Comparison of ENCODE assay signal across 1 cellular context in genomic region chr15:92850218-92850617, GRCh38.
TF ChIP-seq lines count a peak whose summit lies in the region.

No MANE protein-coding gene starts in this region.

TF ChIP-seq in IMR-90, 13 proteins besides CTCF, POLR2A, EP300 and RAD21:
- TF ChIP-seq MAFK (IDR thresholded peaks at IDR 0.05; ENCODE audit: low read depth, low read length), result 0 out of 2 replicates have a peak, but pooled peaks have one; percentile 2
